Comparison of ENCODE assay signal across 28 cellular contexts in genomic region chr5:55823151-55823796, GRCh38. TPM values are rescaled to one million over a fixed set of nuclear protein-coding genes. Genes with fewer than 3 reads are reported as not detected.
"Had no signal": no experiment of that assay in that cellular context is flagged by ENCODE, and none has a peak within 500 bp of the region (broad histone marks: within the 10 kb centered on the region; RNA-seq: fewer than 3 reads in every experiment).

No MANE protein-coding gene starts in this region.

- H3K4me3 ChIP-seq: adrenal gland, esophagus muscularis mucosa, heart right ventricle, testis, transverse colon had no signal

- H3K27ac ChIP-seq: adrenal gland, esophagus muscularis mucosa, heart right ventricle, testis, transverse colon had no signal

- H3K36me3 Mint-ChIP-seq: activated naive CD8-positive, alpha-beta T cell treated with anti-CD3 and anti-CD28 coated beads for 36 hours; brain had no signal

- H3K9me3 ChIP-seq: adrenal gland, esophagus muscularis mucosa, heart right ventricle, testis, transverse colon had no signal

- FAIRE-seq: small intestine, urothelium cell line had no signal

- H3K27me3 ChIP-seq: testis had no signal

- H3K4me1 Mint-ChIP-seq: activated B cell treated with CpG ODN at 0.5 μM for 24 hours, brain, nephron had no signal

- H3K27ac Mint-ChIP-seq: activated B cell treated with CpG ODN at 0.5 μM for 24 hours; activated naive CD4-positive, alpha-beta T cell treated with anti-CD3 and anti-CD28 coated beads for 36 hours; activated naive CD8-positive, alpha-beta T cell treated with anti-CD3 and anti-CD28 coated beads for 36 hours; activated T-cell treated with anti-CD3 and anti-CD28 coated beads, Interleukin-2, amount 50 U/mL, for 72 hours; brain; nephron; T-helper 17 cell had no signal

- H3K9me3 Mint-ChIP-seq: activated B cell treated with CpG ODN at 0.5 μM for 24 hours; activated naive CD4-positive, alpha-beta T cell treated with anti-CD3 and anti-CD28 coated beads for 36 hours; activated naive CD8-positive, alpha-beta T cell treated with anti-CD3 and anti-CD28 coated beads for 36 hours; activated T-cell treated with anti-CD3 and anti-CD28 coated beads, Interleukin-2, amount 50 U/mL, for 72 hours; brain; nephron had no signal

- H3K36me3 ChIP-seq: adrenal gland, esophagus muscularis mucosa, heart right ventricle, transverse colon had no signal

- DNase-seq: activated B cell treated with CpG ODN at 0.5 μM for 24 hours; activated effector memory CD4-positive, alpha-beta T cell treated with Interleukin-2 at 50 U/mL for 16 hours; activated naive CD4-positive, alpha-beta T cell treated with anti-CD3 and anti-CD28 coated beads for 36 hours; activated naive CD8-positive, alpha-beta T cell treated with anti-CD3 and anti-CD28 coated beads for 36 hours; activated T-cell treated with anti-CD3 and anti-CD28 coated beads for 4 hours; activated T-cell treated with anti-CD3 and anti-CD28 coated beads, Interleukin-2, amount 50 U/mL, for 72 hours; adrenal gland; aorta; caudate nucleus; cortex of kidney; foreskin melanocyte; heart right ventricle; left ventricle myocardium superior; posterior cingulate gyrus; small intestine; stimulated activated CD4-positive, alpha-beta T cell treated with anti-CD3 and anti-CD28 coated beads, Interleukin-4, amount 100 ng/mL, for 4 hours; stimulated activated CD8-positive, alpha-beta memory T cell treated with anti-CD3 and anti-CD28 coated beads, Interleukin-4, amount 100 ng/mL, for 48 hours; stimulated activated naive CD4-positive, alpha-beta T cell; T-helper 17 cell; T1000; testis; transverse colon had no signal

- ATAC-seq: heart right ventricle, left ventricle myocardium superior, sciatic nerve, T-helper 17 cell had no signal

- H3K4me3 Mint-ChIP-seq: activated B cell treated with CpG ODN at 0.5 μM for 24 hours; activated naive CD4-positive, alpha-beta T cell treated with anti-CD3 and anti-CD28 coated beads for 36 hours; activated naive CD8-positive, alpha-beta T cell treated with anti-CD3 and anti-CD28 coated beads for 36 hours; brain; nephron; T-helper 17 cell had no signal

RNA-seq across cellular contexts. Expression of gene IL31RA, which starts 27.9 kb away (rescaled TPM):
- total RNA-seq: activated B cell treated with CpG ODN at 0.5 μM for 24 hours; activated naive CD8-positive, alpha-beta T cell treated with anti-CD3 and anti-CD28 coated beads for 36 hours; adrenal gland; left ventricle myocardium superior; lung microvascular endothelial cell; sciatic nerve; T-helper 17 cell; transverse colon had no signal
